In the genomic region with DNA sequence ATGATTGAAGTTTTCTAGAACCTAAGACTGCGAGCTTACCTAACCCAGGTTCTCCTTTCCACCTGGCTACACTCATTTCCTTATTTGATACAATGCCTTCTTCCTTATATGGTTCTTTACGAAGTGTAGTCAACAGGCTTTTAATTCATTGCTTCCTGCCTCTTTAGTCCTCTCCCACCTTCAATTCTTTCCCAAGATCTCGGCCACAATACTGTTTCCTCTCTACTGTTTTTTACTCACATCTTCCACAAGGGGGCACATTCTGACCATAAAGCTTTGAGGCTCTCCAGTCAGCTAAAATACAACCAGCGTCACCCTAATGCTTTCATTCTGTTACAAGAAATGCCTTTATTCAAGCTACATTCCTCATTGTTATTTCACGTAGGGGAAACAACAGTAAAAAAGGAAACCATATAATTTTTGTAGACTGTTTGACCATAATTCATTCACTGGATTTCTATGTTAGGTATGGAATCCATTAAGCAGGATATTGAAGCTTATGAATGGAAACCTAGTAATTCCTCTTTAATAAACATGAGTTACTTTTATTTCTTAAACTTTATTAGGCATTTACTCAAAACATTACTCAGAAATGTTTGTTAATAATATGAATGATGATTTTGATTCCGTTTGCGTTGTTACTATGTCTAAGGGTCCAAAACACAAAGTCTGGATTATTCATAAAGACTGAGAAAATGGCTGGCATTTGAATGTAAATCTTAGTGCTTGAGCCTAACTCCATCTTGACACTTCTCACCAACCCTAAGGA, we compare ENCODE assay signal across 8 cellular contexts. TPM values are rescaled to one million over a fixed set of nuclear protein-coding genes. Genes with fewer than 3 reads are reported as not detected.
DNase-seq lines count a peak whose midpoint lies in the region; ATAC-seq and TF ChIP-seq lines count a peak whose summit lies in the region.

No MANE protein-coding gene starts in this region.

- H3K36me3 ChIP-seq in SJCRH30, result no peaks in the 10 kb centered on the region
- H3K36me3 ChIP-seq in CD8-positive, alpha-beta T cell (ENCODE audit: insufficient read depth, low read length), result no peaks in the 10 kb centered on the region

- no peaks in the 10 kb centered on the region for H3K27me3 ChIP-seq in SJCRH30
- H3K27me3 ChIP-seq in CD8-positive, alpha-beta T cell (ENCODE audit: insufficient read depth, low read length), result no peaks in the 10 kb centered on the region

- no peak overlapping the region for H3K4me3 Mint-ChIP-seq in CD8-positive, alpha-beta T cell

- H3K9me3 Mint-ChIP-seq in CD8-positive, alpha-beta T cell, result no peaks in the 10 kb centered on the region

- CTCF ChIA-PET in CD8-positive, alpha-beta T cell (lab: Charles Lee), result interaction anchor here (0.8 to 1.5 kb wide), 5 partner anchors 10 to 1382 kb away, joined by 3 to 4 read pairs (median 3); no protein-coding TSS in a partner anchor

- peak; percentile 87 for TF ChIP-seq CTCF in AG10803 (conservative IDR thresholded peaks at IDR 0.05; ENCODE audit: low read length)
- no peak for TF ChIP-seq CTCF in CD8-positive, alpha-beta T cell (IDR thresholded peaks at IDR 0.05)

- POLR2A ChIA-PET in CD8-positive, alpha-beta T cell (lab: Charles Lee), result no interaction called here

- peak; percentile 93 for DNase-seq in AG10803 (ENCODE audit: low read depth)
- DNase-seq in NCI-H1092 treated with DMSO at 0.1 percent for 48 hours (lab: John Stamatoyannopoulos, UW), result peak; percentile 74
- DNase-seq in SJCRH30, result peak; percentile 36 to 79
- peak; percentile 6 for DNase-seq in epithelial cell of prostate (ENCODE audit: low read depth, low spot score)
- peak; percentile 94 for DNase-seq in myocyte (ENCODE audit: low read depth)
- DNase-seq in CD8-positive, alpha-beta T cell, result no peak

- H3K9me3 ChIP-seq in SJCRH30 (replicated peaks), result no peaks in the 10 kb centered on the region
- no peaks in the 10 kb centered on the region for H3K9me3 ChIP-seq in CD8-positive, alpha-beta T cell (ENCODE audit: low read length)

- no peaks in the 10 kb centered on the region for H3K4me1 Mint-ChIP-seq in CD8-positive, alpha-beta T cell (ENCODE audit: low read depth)

- no peaks in the 10 kb centered on the region for H3K27me3 Mint-ChIP-seq in CD8-positive, alpha-beta T cell (ENCODE audit: low read depth)

- intact Hi-C loops in CD8-positive, alpha-beta T cell (cut with DNase I, micrococcal nuclease), result no loop called here

- H3K27ac ChIP-seq in SJCRH30 (peak overlapping the region; percentile 34), epithelial cell of prostate (peak overlapping the region; percentile 57)
- H3K27ac ChIP-seq in CD8-positive, alpha-beta T cell (ENCODE audit: low read depth, low read length), result no peak overlapping the region

- no peaks in the 10 kb centered on the region for H3K4me1 ChIP-seq in SJCRH30
- no peaks in the 10 kb centered on the region for H3K4me1 ChIP-seq in CD8-positive, alpha-beta T cell (ENCODE audit: insufficient read depth, low read length)

- H3K4me3 ChIP-seq in AG10803 (ENCODE audit: low read length) (peak overlapping the region; percentile 53), SJCRH30 (0 out of 2 replicates have a peak overlapping the region, but pooled peaks have one; percentile 4)
- H3K4me3 ChIP-seq in CD8-positive, alpha-beta T cell (ENCODE audit: low read depth, low read length), result no peak overlapping the region

- H3K36me3 Mint-ChIP-seq in CD8-positive, alpha-beta T cell, result no peaks in the 10 kb centered on the region

- H3K27ac Mint-ChIP-seq in CD8-positive, alpha-beta T cell, result no peak overlapping the region

- peak; percentile 87 for ATAC-seq in GM18511 (IDR thresholded peaks at IDR 0.05; ENCODE audit: unreplicated experiment)
- peak; percentile 90 for ATAC-seq in HG02885 (IDR thresholded peaks at IDR 0.05; ENCODE audit: poor library complexity, unreplicated experiment)
- no peak for ATAC-seq in CD8-positive, alpha-beta T cell

RNA-seq across cellular contexts. Expression of gene VEPH1, which starts 29.5 kb away (rescaled TPM):
- not detected in 2 replicates for total RNA-seq in SJCRH30 (2014; rRNA removed; shearing (Covaris generic))
- 17.0 and 29.3 TPM in 2 replicates for total RNA-seq in myocyte
- polyA plus RNA-seq in myocyte (2012), result 3.3 TPM
- total RNA-seq in CD8-positive, alpha-beta T cell, result not detected

Comparison
In these comparisons a context has a peak if more than half of its experiments do, and no peak if none do; other contexts are left out.
1. DNase-seq: peak in AG10803 (single experiment), NCI-H1092 treated with DMSO at 0.1 percent for 48 hours (single experiment), SJCRH30 (2 of 2), epithelial cell of prostate (single experiment) and myocyte (single experiment); none in CD8-positive, alpha-beta T cell (0 of 7).
2. RNA of gene VEPH1, which starts 29.5 kb away (total RNA-seq): 17.0 to 29.3 TPM in myocyte; not detected in SJCRH30 and not detected in CD8-positive, alpha-beta T cell; every median in the first group is over 10 times any median in the second.